21 cellular contexts compared by ENCODE assay signal in genomic region chr6:49639177-49639817, GRCh38. TPM values are rescaled to one million over a fixed set of nuclear protein-coding genes. Genes with fewer than 3 reads are reported as not detected.
DNase-seq lines count a peak whose midpoint lies in the region; ATAC-seq, FAIRE-seq and TF ChIP-seq lines count a peak whose summit lies in the region.
"Had no signal": no experiment of that assay in that cellular context is flagged by ENCODE, and none has a peak within 500 bp of the region (broad histone marks: within the 10 kb centered on the region; RNA-seq: fewer than 3 reads in every experiment).

No MANE protein-coding gene starts in this region.

- H4K20me1 ChIP-seq in GM23338 (replicated peaks; ENCODE audit: insufficient read depth) = no peaks in the 10 kb centered on the region
- H4K20me1 ChIP-seq in H1 (replicated peaks in 1 of 2; ENCODE audit: control insufficient read depth in 1 of 2, insufficient read depth in 2 of 2, low read length in 2 of 2) = no peaks in the 10 kb centered on the region

- no peak overlapping the region for H3K4ac ChIP-seq in H1 (replicated peaks; ENCODE audit: insufficient read length, low read depth, low read length)

- H3K4me3 Mint-ChIP-seq in CD8-positive, alpha-beta memory T cell = no peak overlapping the region
- no peak overlapping the region for H3K4me3 Mint-ChIP-seq in GM23338
- no peak overlapping the region for H3K4me3 Mint-ChIP-seq in activated CD8-positive, alpha-beta T cell treated with anti-CD3 and anti-CD28 coated beads for 36 hours
- H3K4me3 Mint-ChIP-seq: CD4-positive, alpha-beta memory T cell; H9 had no signal

- TF ChIP-seq POLR2A in H1 (IDR thresholded peaks at IDR 0.05; ENCODE audit: control extremely low read depth in 1 of 2, low read depth in 2 of 2, low read length in 2 of 2) = no peak

- POLR2A ChIA-PET in CD8-positive, alpha-beta memory T cell (lab: Charles Lee) = no interaction called here
- POLR2A ChIA-PET in H1 (lab: Charles Lee; ENCODE audit: partially characterized antibody) = no interaction called here
- POLR2A ChIA-PET in activated CD8-positive, alpha-beta T cell treated with anti-CD3 and anti-CD28 coated beads for 36 hours (lab: Charles Lee) = no interaction called here

- 81% methylated on average over 5 of the region's 5 CpGs; no CpG with 5 or more reads in 1 of the 2 experiments for WGBS in H1 (ENCODE audit: extremely low coverage in 1 of 2, insufficient coverage in 1 of 2, insufficient read length in 1 of 2, insufficient replicate concordance in 2 of 2, low coverage in 1 of 2, low lambda C conversion rate in 2 of 2, missing lambda C conversion rate in 1 of 2), 2 experiments

- no peak overlapping the region for H4K5ac ChIP-seq in H1 (ENCODE audit: insufficient read length, low read depth, low read length)

- DNase-seq in CD8-positive, alpha-beta memory T cell = no peak
- DNase-seq in GM23338 (ENCODE audit: low spot score) = no peak
- DNase-seq in H1 (ENCODE audit: low read depth in 1 of 2, low spot score in 2 of 2) = no peak
- DNase-seq in activated CD8-positive, alpha-beta T cell treated with anti-CD3 and anti-CD28 coated beads for 36 hours = no peak
- DNase-seq: C1 segment of cervical spinal cord; CD4-positive, alpha-beta memory T cell; DMS 273 treated with DMSO at 0.1 percent for 48 hours; DMS79; EL; GDM1; H9 had no signal

- no peak overlapping the region for H3K56ac ChIP-seq in H1 (replicated peaks; ENCODE audit: insufficient read length, low read depth, low read length)

- H3F3A ChIP-seq in GM23338 (replicated peaks; ENCODE audit: low read depth) = no peaks in the 10 kb centered on the region

- H3K4me1 ChIP-seq in CD8-positive, alpha-beta memory T cell (ENCODE audit: insufficient read depth, low read length) = no peaks in the 10 kb centered on the region
- no peaks in the 10 kb centered on the region for H3K4me1 ChIP-seq in GM23338 (ENCODE audit: insufficient read depth)
- no peaks in the 10 kb centered on the region for H3K4me1 ChIP-seq in H1 (replicated peaks in 1 of 4; ENCODE audit: control insufficient read depth in 3 of 4, insufficient read depth in 4 of 4, low read length in 3 of 4)

- no peaks in the 10 kb centered on the region for H3K23me2 ChIP-seq in H1 (ENCODE audit: low read depth, low read length)

- no peaks in the 10 kb centered on the region for H3K79me2 ChIP-seq in GM23338 (replicated peaks; ENCODE audit: insufficient read depth)
- H3K79me2 ChIP-seq in H1 (ENCODE audit: control insufficient read depth in 1 of 2, insufficient read depth in 2 of 2, low read length in 2 of 2) = no peaks in the 10 kb centered on the region

- H2AFZ ChIP-seq in GM23338 (peak overlapping the region; percentile 14; the same call in 1 of the 2 replicates), H1 (ENCODE audit: low read length) (0 out of 2 replicates have a peak overlapping the region, but pooled peaks have one; percentile 62)

- no peaks in the 10 kb centered on the region for H3K9me2 ChIP-seq in GM23338 (ENCODE audit: insufficient read depth)

- CTCF ChIA-PET in CD8-positive, alpha-beta memory T cell (lab: Charles Lee) = no interaction called here
- CTCF ChIA-PET in H1 (lab: Charles Lee; ENCODE audit: partially characterized antibody) = interaction anchor here (1.4 to 1.5 kb wide), 2 partner anchors 32 to 33 kb away, joined by 3 to 4 read pairs; no protein-coding TSS in a partner anchor
- CTCF ChIA-PET in activated CD8-positive, alpha-beta T cell treated with anti-CD3 and anti-CD28 coated beads for 36 hours (lab: Charles Lee) = interaction anchor here (0.8 kb wide), 1 partner anchor 16 kb away, joined by 3 read pairs; no protein-coding TSS in a partner anchor

- no peak overlapping the region for H2BK15ac ChIP-seq in H1 (ENCODE audit: low read length)

- H3K9ac ChIP-seq in H1 (replicated peaks in 1 of 4; ENCODE audit: extremely low read depth in 1 of 4, low read depth in 3 of 4, low read length in 3 of 4) = no peak overlapping the region

- H3K18ac ChIP-seq in H1 (ENCODE audit: extremely low read depth, low read length) = no peak overlapping the region

- H3K27me3 Mint-ChIP-seq in CD8-positive, alpha-beta memory T cell = no peaks in the 10 kb centered on the region
- H3K27me3 Mint-ChIP-seq in GM23338 (ENCODE audit: insufficient read depth, low read depth, poor library complexity) = no peaks in the 10 kb centered on the region
- H3K27me3 Mint-ChIP-seq in activated CD8-positive, alpha-beta T cell treated with anti-CD3 and anti-CD28 coated beads for 36 hours = peaks cover 2% of the 10 kb centered on the region
- H3K27me3 Mint-ChIP-seq: CD4-positive, alpha-beta memory T cell had no signal

- TF ChIP-seq EP300 in H1 (IDR thresholded peaks at IDR 0.05; ENCODE audit: borderline replicate concordance in 1 of 2, low read depth in 2 of 2, low read length in 2 of 2) = no peak

- H3K27ac ChIP-seq in CD8-positive, alpha-beta memory T cell (ENCODE audit: low read depth, low read length) = peak overlapping the region; percentile 11
- H3K27ac ChIP-seq in GM23338 (ENCODE audit: low read depth) (no peak overlapping the region), H1 (ENCODE audit: low read depth, low read length) (no peak overlapping the region)

- H2BK120ac ChIP-seq in H1 (replicated peaks; ENCODE audit: low read depth, low read length) = no peak overlapping the region

- H3K79me1 ChIP-seq in H1 (ENCODE audit: low read depth, low read length) = no peaks in the 10 kb centered on the region

- H4K91ac ChIP-seq in H1 (replicated peaks; ENCODE audit: insufficient read length, low read length) = no peak overlapping the region

- intact Hi-C loops in activated CD8-positive, alpha-beta T cell treated with anti-CD3 and anti-CD28 coated beads for 36 hours (cut with micrococcal nuclease) = no loop called here

- H2AK5ac ChIP-seq in H1 (ENCODE audit: low read depth, low read length) = no peak overlapping the region

- TF ChIP-seq CTCF in GM23338 (conservative IDR thresholded peaks at IDR 0.05; ENCODE audit: low read depth in 2 of 2) (no peak), H1 (IDR thresholded peaks at IDR 0.05; ENCODE audit: control extremely low read depth in 1 of 3, insufficient read depth in 1 of 3, low read depth in 1 of 3, low read length in 3 of 3) (no peak)
- TF ChIP-seq CTCF in activated CD8-positive, alpha-beta T cell treated with anti-CD3 and anti-CD28 coated beads for 36 hours (IDR thresholded peaks at IDR 0.05) = no peak

- no peak for FAIRE-seq in H1 (lab: Jason Lieb, UNC)
- FAIRE-seq: D721Med, GM12878, GM18507 had no signal

- H3K9me3 ChIP-seq in CD8-positive, alpha-beta memory T cell (ENCODE audit: low read length) = no peaks in the 10 kb centered on the region
- H3K9me3 ChIP-seq in H1 (ENCODE audit: insufficient read depth in 2 of 2, low read depth in 1 of 2, low read length in 1 of 2) = no peaks in the 10 kb centered on the region

- H3K4me1 Mint-ChIP-seq in CD8-positive, alpha-beta memory T cell = no peaks in the 10 kb centered on the region
- no peaks in the 10 kb centered on the region for H3K4me1 Mint-ChIP-seq in GM23338
- H3K4me1 Mint-ChIP-seq in activated CD8-positive, alpha-beta T cell treated with anti-CD3 and anti-CD28 coated beads for 36 hours (ENCODE audit: low read depth) = no peaks in the 10 kb centered on the region
- H3K4me1 Mint-ChIP-seq: CD4-positive, alpha-beta memory T cell had no signal

- ATAC-seq in GM23338 = no peak
- ATAC-seq in HG03439 (IDR thresholded peaks at IDR 0.05; ENCODE audit: unreplicated experiment) = no peak
- ATAC-seq in activated CD8-positive, alpha-beta T cell treated with anti-CD3 and anti-CD28 coated beads for 36 hours = no peak
- no peak for ATAC-seq in GM18498 (IDR thresholded peaks at IDR 0.05; ENCODE audit: unreplicated experiment)
- ATAC-seq: GM12878, HCT116 had no signal

- H3K36me3 ChIP-seq in CD8-positive, alpha-beta memory T cell (ENCODE audit: insufficient read depth, low read length) = no peaks in the 10 kb centered on the region
- no peaks in the 10 kb centered on the region for H3K36me3 ChIP-seq in GM23338 (ENCODE audit: insufficient read depth)
- no peaks in the 10 kb centered on the region for H3K36me3 ChIP-seq in H1 (ENCODE audit: control insufficient read depth in 2 of 4, insufficient read depth in 4 of 4, low read length in 3 of 4)

- H3K36me3 Mint-ChIP-seq in CD8-positive, alpha-beta memory T cell = no peaks in the 10 kb centered on the region
- no peaks in the 10 kb centered on the region for H3K36me3 Mint-ChIP-seq in GM23338 (ENCODE audit: low read depth)
- no peaks in the 10 kb centered on the region for H3K36me3 Mint-ChIP-seq in activated CD8-positive, alpha-beta T cell treated with anti-CD3 and anti-CD28 coated beads for 36 hours (ENCODE audit: low read depth)
- H3K36me3 Mint-ChIP-seq: CD4-positive, alpha-beta memory T cell had no signal

- H3K4me3 ChIP-seq in CD8-positive, alpha-beta memory T cell (ENCODE audit: low read length) = no peak overlapping the region
- H3K4me3 ChIP-seq in GM23338 (no peak overlapping the region), H1 (ENCODE audit: extremely low read depth in 1 of 4, insufficient read depth in 2 of 4, low read depth in 3 of 4, low read length in 4 of 4) (no peak overlapping the region)
- H3K4me3 ChIP-seq: GM12878 had no signal

- H2BK12ac ChIP-seq in H1 (ENCODE audit: low read depth, low read length) = no peak overlapping the region

- H3K4me2 ChIP-seq in GM23338 (no peak overlapping the region), H1 (ENCODE audit: insufficient read depth in 1 of 2, low read depth in 2 of 2, low read length in 2 of 2) (no peak overlapping the region)

- no peak for TF ChIP-seq RAD21 in H1 (IDR thresholded peaks at IDR 0.05 in 1 of 2, conservative IDR thresholded peaks at IDR 0.05 in 1 of 2; ENCODE audit: low read depth in 2 of 2, low read length in 2 of 2)

- H4K8ac ChIP-seq in H1 (ENCODE audit: extremely low read depth, insufficient read depth, low read length) = no peak overlapping the region

- no peaks in the 10 kb centered on the region for H3K9me3 Mint-ChIP-seq in CD8-positive, alpha-beta memory T cell
- no peaks in the 10 kb centered on the region for H3K9me3 Mint-ChIP-seq in GM23338
- no peaks in the 10 kb centered on the region for H3K9me3 Mint-ChIP-seq in activated CD8-positive, alpha-beta T cell treated with anti-CD3 and anti-CD28 coated beads for 36 hours
- H3K9me3 Mint-ChIP-seq: H9 had no signal

- no peak overlapping the region for H2BK5ac ChIP-seq in H1 (ENCODE audit: low read depth, low read length)

- H3K27me3 ChIP-seq in CD8-positive, alpha-beta memory T cell (ENCODE audit: insufficient read depth, low read length, poor library complexity, severe bottlenecking) = no peaks in the 10 kb centered on the region
- H3K27me3 ChIP-seq in GM23338 (ENCODE audit: insufficient read depth) (no peaks in the 10 kb centered on the region), H1 (replicated peaks in 1 of 4; ENCODE audit: control insufficient read depth in 3 of 4, extremely low read depth in 1 of 4, insufficient read depth in 3 of 4, low read length in 3 of 4) (no peaks in the 10 kb centered on the region)

- no peak overlapping the region for H3K23ac ChIP-seq in H1 (ENCODE audit: insufficient read length)

- no peak overlapping the region for H3K14ac ChIP-seq in H1 (ENCODE audit: insufficient read length)

- no peak overlapping the region for H2BK20ac ChIP-seq in H1 (ENCODE audit: low read length)

- H3K27ac Mint-ChIP-seq in CD8-positive, alpha-beta memory T cell = no peak overlapping the region
- H3K27ac Mint-ChIP-seq in GM23338 = no peak overlapping the region
- no peak overlapping the region for H3K27ac Mint-ChIP-seq in activated CD8-positive, alpha-beta T cell treated with anti-CD3 and anti-CD28 coated beads for 36 hours
- H3K27ac Mint-ChIP-seq: CD4-positive, alpha-beta memory T cell; H9 had no signal

RNA-seq across cellular contexts. Expression of gene RHAG, which starts 2.7 kb away (rescaled TPM):
- total RNA-seq in CD8-positive, alpha-beta memory T cell = not detected
- not detected for polyA plus RNA-seq in CD8-positive, alpha-beta memory T cell
- total RNA-seq in GM23338 (2014; rRNA removed; shearing (Covaris generic)) = not detected in 2 replicates
- not detected in 2 replicates for polyA plus RNA-seq in GM23338 (2016; fragmentation: Nextera tagmentation; extraction: Ambion mirVana)
- not detected in 2 replicates for total RNA-seq in H1 (2021; fragmentation: NEBNext Ultra II Directional; extraction: Animal tissue kit (Norgen Biotek cat#: 25700))
- polyA plus RNA-seq in H1 (2011; rRNA removed) = not detected in 2 replicates
- polyA plus RNA-seq in H1 (2011; cell fraction: cytosol; rRNA removed) = not detected
- not detected for polyA plus RNA-seq in H1 (2011; cell fraction: nucleus; rRNA removed)
- not detected in 4 replicates for polyA plus RNA-seq in H1 (2012, experiment 1 of 2)
- polyA plus RNA-seq in H1 (2012, experiment 2 of 2) = not detected
- not detected for polyA plus RNA-seq in H1 (2013, experiment 1 of 2)
- not detected for polyA plus RNA-seq in H1 (2013, experiment 2 of 2)
- polyA minus RNA-seq in H1 (2011; rRNA and poly(A)+ RNA removed) = 0.17 and 0.25 TPM in 2 replicates
- polyA minus RNA-seq in H1 (2011; cell fraction: cytosol; rRNA and poly(A)+ RNA removed) = not detected
- polyA minus RNA-seq in H1 (2011; cell fraction: nucleus; rRNA and poly(A)+ RNA removed) = not detected
- not detected for total RNA-seq in activated CD8-positive, alpha-beta T cell treated with anti-CD3 and anti-CD28 coated beads for 36 hours
- total RNA-seq: A172; A673; CD4-positive, alpha-beta memory T cell; H4; H9 had no signal
- polyA plus RNA-seq: BJ; CD4-positive, alpha-beta memory T cell had no signal
